ENCODE assay signal across 1 cellular context in genomic region chr19:36054733-36055686, GRCh38.
TF ChIP-seq lines count a peak whose summit lies in the region.

WDR62 (plus strand) TSS chr19:36054897; CDS start chr19:36054972, 75 bp downstream.

TF ChIP-seq in HEK293, 187 proteins besides CTCF, POLR2A, EP300 and RAD21 (continued from another document):
- TF ChIP-seq REST (tag by site-specific recombination; IDR thresholded peaks at IDR 0.05) (peak; percentile 7; the same call in 1 of the 2 replicates), ZNF660 (tag by site-specific recombination; IDR thresholded peaks at IDR 0.05) (peak; percentile 35; the same call in 1 of the 2 replicates), ZNF529 (tag by site-specific recombination; IDR thresholded peaks at IDR 0.05; ENCODE audit: insufficient replicate concordance) (no peak), KLF1 (tag by site-specific recombination; IDR thresholded peaks at IDR 0.05) (peak; percentile 10), ZNF701 (tag by site-specific recombination; IDR thresholded peaks at IDR 0.05) (0 out of 2 replicates have a peak, but pooled peaks have one; percentile 33), PATZ1 (tag by site-specific recombination; IDR thresholded peaks at IDR 0.05) (peak; percentile 91), HOXC10 (CRISPR knock-in tag; IDR thresholded peaks at IDR 0.05) (no peak), ZNF521 (tag by site-specific recombination; IDR thresholded peaks at IDR 0.05) (no peak), ZNF843 (tag by site-specific recombination; IDR thresholded peaks at IDR 0.05) (peak; percentile 35; the same call in 1 of the 2 replicates), PRDM1 (tag by site-specific recombination; IDR thresholded peaks at IDR 0.05) (peak; percentile 53; the same call in 1 of the 2 replicates), ZNF132 (tag by site-specific recombination; IDR thresholded peaks at IDR 0.05; ENCODE audit: borderline replicate concordance) (no peak), ZNF155 (tag by site-specific recombination; IDR thresholded peaks at IDR 0.05) (no peak), ZNF221 (tag by site-specific recombination; IDR thresholded peaks at IDR 0.05; ENCODE audit: borderline replicate concordance) (no peak), ZBTB48 (tag by site-specific recombination; IDR thresholded peaks at IDR 0.05) (peak; percentile 98), BCL11A (tag by site-specific recombination; IDR thresholded peaks at IDR 0.05; ENCODE audit: low read depth) (no peak), ZNF416 (tag by site-specific recombination; IDR thresholded peaks at IDR 0.05) (no peak), ZNF549 (tag by site-specific recombination; IDR thresholded peaks at IDR 0.05) (no peak), ZNF175 (tag by site-specific recombination; IDR thresholded peaks at IDR 0.05) (0 out of 2 replicates have a peak, but pooled peaks have one; percentile 34), GFI1B (tag by site-specific recombination; IDR thresholded peaks at IDR 0.05) (peak; percentile 66), ZNF830 (tag by site-specific recombination; IDR thresholded peaks at IDR 0.05; ENCODE audit: low read depth) (no peak), ZNF747 (tag by site-specific recombination; IDR thresholded peaks at IDR 0.05) (no peak), ZFHX2 (tag by site-specific recombination; conservative IDR thresholded peaks at IDR 0.05) (peak; percentile 74), ZNF600 (tag by site-specific recombination; IDR thresholded peaks at IDR 0.05) (peak; percentile 76), ZXDB (tag by site-specific recombination; IDR thresholded peaks at IDR 0.05) (peak; percentile 58; the same call in 1 of the 2 replicates), SETDB1 (IDR thresholded peaks at IDR 0.05; ENCODE audit: insufficient read length, low read length) (no peak), ZBTB1 (tag by site-specific recombination; IDR thresholded peaks at IDR 0.05) (0 out of 2 replicates have a peak, but pooled peaks have one; percentile 48), SP2 (tag by site-specific recombination; IDR thresholded peaks at IDR 0.05) (peak; percentile 84), PRDM6 (tag by site-specific recombination; IDR thresholded peaks at IDR 0.05) (no peak)
- TF ChIP-seq, protein P1, sequence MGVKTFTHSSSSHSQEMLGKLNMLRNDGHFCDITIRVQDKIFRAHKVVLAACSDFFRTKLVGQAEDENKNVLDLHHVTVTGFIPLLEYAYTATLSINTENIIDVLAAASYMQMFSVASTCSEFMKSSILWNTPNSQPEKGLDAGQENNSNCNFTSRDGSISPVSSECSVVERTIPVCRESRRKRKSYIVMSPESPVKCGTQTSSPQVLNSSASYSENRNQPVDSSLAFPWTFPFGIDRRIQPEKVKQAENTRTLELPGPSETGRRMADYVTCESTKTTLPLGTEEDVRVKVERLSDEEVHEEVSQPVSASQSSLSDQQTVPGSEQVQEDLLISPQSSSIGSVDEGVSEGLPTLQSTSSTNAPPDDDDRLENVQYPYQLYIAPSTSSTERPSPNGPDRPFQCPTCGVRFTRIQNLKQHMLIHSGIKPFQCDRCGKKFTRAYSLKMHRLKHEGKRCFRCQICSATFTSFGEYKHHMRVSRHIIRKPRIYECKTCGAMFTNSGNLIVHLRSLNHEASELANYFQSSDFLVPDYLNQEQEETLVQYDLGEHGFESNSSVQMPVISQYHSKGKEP (tag by site-specific recombination; IDR thresholded peaks at IDR 0.05) = no peak
- TF ChIP-seq, protein P2, sequence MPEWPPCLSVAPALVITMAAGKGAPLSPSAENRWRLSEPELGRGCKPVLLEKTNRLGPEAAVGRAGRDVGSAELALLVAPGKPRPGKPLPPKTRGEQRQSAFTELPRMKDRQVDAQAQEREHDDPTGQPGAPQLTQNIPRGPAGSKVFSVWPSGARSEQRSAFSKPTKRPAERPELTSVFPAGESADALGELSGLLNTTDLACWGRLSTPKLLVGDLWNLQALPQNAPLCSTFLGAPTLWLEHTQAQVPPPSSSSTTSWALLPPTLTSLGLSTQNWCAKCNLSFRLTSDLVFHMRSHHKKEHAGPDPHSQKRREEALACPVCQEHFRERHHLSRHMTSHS (tag by site-specific recombination; IDR thresholded peaks at IDR 0.05) = no peak
- TF ChIP-seq, protein P3, sequence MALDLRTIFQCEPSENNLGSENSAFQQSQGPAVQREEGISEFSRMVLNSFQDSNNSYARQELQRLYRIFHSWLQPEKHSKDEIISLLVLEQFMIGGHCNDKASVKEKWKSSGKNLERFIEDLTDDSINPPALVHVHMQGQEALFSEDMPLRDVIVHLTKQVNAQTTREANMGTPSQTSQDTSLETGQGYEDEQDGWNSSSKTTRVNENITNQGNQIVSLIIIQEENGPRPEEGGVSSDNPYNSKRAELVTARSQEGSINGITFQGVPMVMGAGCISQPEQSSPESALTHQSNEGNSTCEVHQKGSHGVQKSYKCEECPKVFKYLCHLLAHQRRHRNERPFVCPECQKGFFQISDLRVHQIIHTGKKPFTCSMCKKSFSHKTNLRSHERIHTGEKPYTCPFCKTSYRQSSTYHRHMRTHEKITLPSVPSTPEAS (tag by site-specific recombination; IDR thresholded peaks at IDR 0.05) = 0 out of 2 replicates have a peak, but pooled peaks have one; percentile 7
- TF ChIP-seq, protein P4, sequence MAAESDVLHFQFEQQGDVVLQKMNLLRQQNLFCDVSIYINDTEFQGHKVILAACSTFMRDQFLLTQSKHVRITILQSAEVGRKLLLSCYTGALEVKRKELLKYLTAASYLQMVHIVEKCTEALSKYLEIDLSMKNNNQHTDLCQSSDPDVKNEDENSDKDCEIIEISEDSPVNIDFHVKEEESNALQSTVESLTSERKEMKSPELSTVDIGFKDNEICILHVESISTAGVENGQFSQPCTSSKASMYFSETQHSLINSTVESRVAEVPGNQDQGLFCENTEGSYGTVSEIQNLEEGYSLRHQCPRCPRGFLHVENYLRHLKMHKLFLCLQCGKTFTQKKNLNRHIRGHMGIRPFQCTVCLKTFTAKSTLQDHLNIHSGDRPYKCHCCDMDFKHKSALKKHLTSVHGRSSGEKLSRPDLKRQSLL (tag by site-specific recombination; IDR thresholded peaks at IDR 0.05) = no peak
TF ChIP-seq in HEK293: peak in this region for 80.
